Comparison of ENCODE assay signal across 21 cellular contexts in the genomic region with DNA sequence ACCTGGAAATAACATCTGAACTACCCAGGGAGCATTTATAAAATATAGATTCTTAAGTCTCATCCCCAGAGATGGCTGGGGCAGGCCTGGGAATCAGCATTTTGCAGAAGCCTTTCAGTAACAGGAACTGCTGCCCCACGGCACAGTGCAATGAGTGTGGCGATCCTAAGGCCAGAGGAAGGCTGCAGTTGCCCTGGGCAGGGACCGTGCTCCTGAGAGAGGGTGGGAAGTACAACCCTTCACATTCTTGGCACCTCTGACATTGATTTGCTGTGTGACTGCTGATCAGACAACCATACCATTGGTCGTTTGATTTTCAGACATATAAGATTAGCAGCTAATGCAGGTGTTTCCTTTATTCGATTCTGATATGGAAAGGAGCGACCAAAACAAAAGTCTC.
A peak's percentile ranks its signal among the peaks of the same experiment; 100 is the strongest.
DNase-seq lines count a peak whose midpoint lies in the region; ATAC-seq, FAIRE-seq and TF ChIP-seq lines count a peak whose summit lies in the region.
"Had no signal": no experiment of that assay in that cellular context is flagged by ENCODE, and none has a peak within 500 bp of the region (broad histone marks: within the 10 kb centered on the region; RNA-seq: fewer than 3 reads in every experiment).

No MANE protein-coding gene starts in this region.

- H3K36me3 Mint-ChIP-seq in type B pancreatic cell: no peaks in the 10 kb centered on the region
- H3K36me3 Mint-ChIP-seq: CD4-positive, CD25-positive, alpha-beta regulatory T cell; CD8-positive, alpha-beta memory T cell; IgD-negative memory B cell had no signal

- no peak for TF ChIP-seq EP300 in H1 (IDR thresholded peaks at IDR 0.05; ENCODE audit: borderline replicate concordance in 1 of 2, low read depth in 2 of 2, low read length in 2 of 2)

- H3K23me2 ChIP-seq in H1 (ENCODE audit: low read depth, low read length): no peaks in the 10 kb centered on the region

- no peak overlapping the region for H2BK20ac ChIP-seq in H1 (ENCODE audit: low read length)

- H3K79me2 ChIP-seq in Karpas-422 (ENCODE audit: low read length) (no peaks in the 10 kb centered on the region), H1 (ENCODE audit: control insufficient read depth in 1 of 2, insufficient read depth in 2 of 2, low read length in 2 of 2) (no peaks in the 10 kb centered on the region)

- H4K8ac ChIP-seq in H1 (ENCODE audit: extremely low read depth, insufficient read depth, low read length): no peak overlapping the region

- H3K4me2 ChIP-seq in Karpas-422 (ENCODE audit: low read depth, low read length, poor library complexity, severe bottlenecking) (no peak overlapping the region), H1 (ENCODE audit: insufficient read depth in 1 of 2, low read depth in 2 of 2, low read length in 2 of 2) (no peak overlapping the region)

- H3K27ac Mint-ChIP-seq in type B pancreatic cell: no peak overlapping the region
- H3K27ac Mint-ChIP-seq: CD4-positive, CD25-positive, alpha-beta regulatory T cell; CD8-positive, alpha-beta memory T cell; HFFc6; IgD-negative memory B cell had no signal

- no peak overlapping the region for H2BK15ac ChIP-seq in H1 (ENCODE audit: low read length)

- WGBS in H1 (ENCODE audit: extremely low coverage in 1 of 2, insufficient coverage in 1 of 2, insufficient read length in 1 of 2, insufficient replicate concordance in 2 of 2, low coverage in 1 of 2, low lambda C conversion rate in 2 of 2, missing lambda C conversion rate in 1 of 2), 2 experiments: 92% methylated on average over 6 of the region's 6 CpGs; no CpG with 5 or more reads in 1 of the 2 experiments

- no peaks in the 10 kb centered on the region for H3K36me3 ChIP-seq in Karpas-422 (ENCODE audit: insufficient read depth, low read length)
- H3K36me3 ChIP-seq in H1 (ENCODE audit: control insufficient read depth in 2 of 4, insufficient read depth in 4 of 4, low read length in 3 of 4): no peaks in the 10 kb centered on the region
- H3K36me3 ChIP-seq in uterus: no peaks in the 10 kb centered on the region
- H3K36me3 ChIP-seq: BLaER1 treated with 17β-estradiol and CSF1 and Interleukin-3, amounts not matched to agents 10 nM and 100 nM had no signal

- POLR2A ChIA-PET in H1 (lab: Charles Lee; ENCODE audit: partially characterized antibody): no interaction called here

- H3K9me3 ChIP-seq in Karpas-422 (ENCODE audit: low read length) (no peaks in the 10 kb centered on the region), H1 (ENCODE audit: insufficient read depth in 2 of 2, low read depth in 1 of 2, low read length in 1 of 2) (no peaks in the 10 kb centered on the region), uterus (no peaks in the 10 kb centered on the region)
- H3K9me3 ChIP-seq: BLaER1 treated with 17β-estradiol and CSF1 and Interleukin-3, amounts not matched to agents 10 nM and 100 nM had no signal

- no peak overlapping the region for H3K56ac ChIP-seq in H1 (replicated peaks; ENCODE audit: insufficient read length, low read depth, low read length)

- H2AFZ ChIP-seq in Karpas-422 (ENCODE audit: low read length) (no peak overlapping the region), H1 (ENCODE audit: low read length) (no peak overlapping the region)
- H2AFZ ChIP-seq: GM23248 had no signal

- no peak for FAIRE-seq in H1 (lab: Jason Lieb, UNC)
- FAIRE-seq in H54 (lab: Jason Lieb, UNC): no peak
- FAIRE-seq: GM12891, GM18507, HepG2 had no signal

- peak overlapping the region; percentile 63 for H3K27ac ChIP-seq in 22Rv1
- no peak overlapping the region for H3K27ac ChIP-seq in Karpas-422 (ENCODE audit: low read length)
- H3K27ac ChIP-seq in H1 (ENCODE audit: low read depth, low read length): no peak overlapping the region
- H3K27ac ChIP-seq in uterus: no peak overlapping the region
- H3K27ac ChIP-seq: BLaER1 treated with 17β-estradiol and CSF1 and Interleukin-3, amounts not matched to agents 10 nM and 100 nM; GM23248 had no signal

- no peak overlapping the region for H3K4ac ChIP-seq in H1 (replicated peaks; ENCODE audit: insufficient read length, low read depth, low read length)

- intact Hi-C loops in uterus (cut with DNase I; ENCODE audit: low total_unique reads): no loop called here

- peak overlapping the region; percentile 68; the same call in 1 of the 2 replicates for H2BK12ac ChIP-seq in H1 (ENCODE audit: low read depth, low read length)

- no peak overlapping the region for H4K5ac ChIP-seq in H1 (ENCODE audit: insufficient read length, low read depth, low read length)

- peak overlapping the region; percentile 82; the same call in 1 of the 2 replicates for H2AK5ac ChIP-seq in H1 (ENCODE audit: low read depth, low read length)

- DNase-seq in Karpas-422 (peak; percentile 28), H1 (ENCODE audit: low read depth in 1 of 2, low spot score in 2 of 2) (no peak), type B pancreatic cell (ENCODE audit: extremely low spot score, unreplicated experiment) (peak; percentile 39), uterus (no peak), H54 (ENCODE audit: insufficient read length, low spot score) (no peak)
- DNase-seq: 8988T; CD4-positive, CD25-positive, alpha-beta regulatory T cell; CD8-positive, alpha-beta memory T cell; DMS 273 treated with DMSO at 0.1 percent for 48 hours; DND-41; GM23248; H7; HFFc6 had no signal

- no peak overlapping the region for H2BK5ac ChIP-seq in H1 (ENCODE audit: low read depth, low read length)

- H3K4me3 ChIP-seq in Karpas-422 (ENCODE audit: low read length): no peak overlapping the region
- H3K4me3 ChIP-seq in H1 (ENCODE audit: extremely low read depth in 1 of 4, insufficient read depth in 2 of 4, low read depth in 3 of 4, low read length in 4 of 4): no peak overlapping the region
- H3K4me3 ChIP-seq in uterus: no peak overlapping the region
- H3K4me3 ChIP-seq: BLaER1 treated with 17β-estradiol and CSF1 and Interleukin-3, amounts not matched to agents 10 nM and 100 nM; GM23248 had no signal

- no peaks in the 10 kb centered on the region for H3K79me1 ChIP-seq in H1 (ENCODE audit: low read depth, low read length)

- ATAC-seq in HG03280 (IDR thresholded peaks at IDR 0.05; ENCODE audit: unreplicated experiment): no peak
- ATAC-seq: HCT116, HepG2 had no signal

- no peaks in the 10 kb centered on the region for H4K20me1 ChIP-seq in Karpas-422 (ENCODE audit: insufficient read depth, low read depth, low read length)
- H4K20me1 ChIP-seq in H1 (replicated peaks in 1 of 2; ENCODE audit: control insufficient read depth in 1 of 2, insufficient read depth in 2 of 2, low read length in 2 of 2): no peaks in the 10 kb centered on the region

- no peaks in the 10 kb centered on the region for H3K27me3 ChIP-seq in Karpas-422 (ENCODE audit: low read length)
- H3K27me3 ChIP-seq in H1 (replicated peaks in 1 of 4; ENCODE audit: control insufficient read depth in 3 of 4, extremely low read depth in 1 of 4, insufficient read depth in 3 of 4, low read length in 3 of 4): peaks cover 0 to 8% (median 4%) of the 10 kb centered on the region in 4 experiments; a peak in 6 of 7 replicates
- H3K27me3 ChIP-seq in uterus: no peaks in the 10 kb centered on the region
- H3K27me3 ChIP-seq: BLaER1 treated with 17β-estradiol and CSF1 and Interleukin-3, amounts not matched to agents 10 nM and 100 nM had no signal

- no peak overlapping the region for H3K18ac ChIP-seq in H1 (ENCODE audit: extremely low read depth, low read length)

- H3K14ac ChIP-seq in H1 (ENCODE audit: insufficient read length): no peak overlapping the region

- TF ChIP-seq RAD21 in H1 (IDR thresholded peaks at IDR 0.05 in 1 of 2, conservative IDR thresholded peaks at IDR 0.05 in 1 of 2; ENCODE audit: low read depth in 2 of 2, low read length in 2 of 2): no peak

- no peak overlapping the region for H2BK120ac ChIP-seq in H1 (replicated peaks; ENCODE audit: low read depth, low read length)

- peaks cover 18% of the 10 kb centered on the region for H3K27me3 Mint-ChIP-seq in type B pancreatic cell

- H3K9ac ChIP-seq in Karpas-422 (ENCODE audit: low read length) (no peak overlapping the region), H1 (replicated peaks in 1 of 4; ENCODE audit: extremely low read depth in 1 of 4, low read depth in 3 of 4, low read length in 3 of 4) (no peak overlapping the region)
- H3K9ac ChIP-seq: BLaER1 treated with 17β-estradiol and CSF1 and Interleukin-3, amounts not matched to agents 10 nM and 100 nM; GM23248 had no signal

- H3K4me1 Mint-ChIP-seq in type B pancreatic cell (ENCODE audit: unreplicated experiment): peaks cover 23% of the 10 kb centered on the region
- H3K4me1 Mint-ChIP-seq: CD4-positive, CD25-positive, alpha-beta regulatory T cell; CD8-positive, alpha-beta memory T cell; IgD-negative memory B cell had no signal

- H3K4me1 ChIP-seq in Karpas-422 (ENCODE audit: low read length): no peaks in the 10 kb centered on the region
- H3K4me1 ChIP-seq in H1 (replicated peaks in 1 of 4; ENCODE audit: control insufficient read depth in 3 of 4, insufficient read depth in 4 of 4, low read length in 3 of 4): peaks cover 11 to 29% (median 24%) of the 10 kb centered on the region in 4 experiments
- H3K4me1 ChIP-seq in uterus: no peaks in the 10 kb centered on the region

- no peak overlapping the region for H3K4me3 Mint-ChIP-seq in type B pancreatic cell
- H3K4me3 Mint-ChIP-seq: CD4-positive, CD25-positive, alpha-beta regulatory T cell; CD8-positive, alpha-beta memory T cell; HFFc6; IgD-negative memory B cell had no signal

- no peak for TF ChIP-seq POLR2A in H1 (IDR thresholded peaks at IDR 0.05; ENCODE audit: control extremely low read depth in 1 of 2, low read depth in 2 of 2, low read length in 2 of 2)
- no peak for TF ChIP-seq POLR2A in uterus (IDR thresholded peaks at IDR 0.05)
- TF ChIP-seq POLR2A in H54 (IDR thresholded peaks at IDR 0.05; ENCODE audit: low read depth, low read length): no peak

- H3K9me2 ChIP-seq in Karpas-422 (replicated peaks; ENCODE audit: insufficient read depth, low read length): no peaks in the 10 kb centered on the region

- TF ChIP-seq CTCF in 22Rv1 (IDR thresholded peaks at IDR 0.05) (no peak), H1 (IDR thresholded peaks at IDR 0.05; ENCODE audit: control extremely low read depth in 1 of 3, insufficient read depth in 1 of 3, low read depth in 1 of 3, low read length in 3 of 3) (no peak), type B pancreatic cell (conservative IDR thresholded peaks at IDR 0.05) (no peak), uterus (IDR thresholded peaks at IDR 0.05) (no peak)

- no peaks in the 10 kb centered on the region for H3K9me3 Mint-ChIP-seq in type B pancreatic cell
- H3K9me3 Mint-ChIP-seq: CD8-positive, alpha-beta memory T cell; HFFc6; IgD-negative memory B cell had no signal

- no peak overlapping the region for H3K23ac ChIP-seq in H1 (ENCODE audit: insufficient read length)

- H4K91ac ChIP-seq in H1 (replicated peaks; ENCODE audit: insufficient read length, low read length): no peak overlapping the region

- CTCF ChIA-PET in H1 (lab: Charles Lee; ENCODE audit: partially characterized antibody): interaction anchor here (1.2 to 9.3 kb wide), 6 partner anchors 8 to 224 kb away, joined by 4 to 60 read pairs (median 16); no protein-coding TSS in a partner anchor

TF ChIP-seq in H1, 55 proteins besides CTCF, POLR2A, EP300 and RAD21:
- no peak for TF ChIP-seq NANOG (IDR thresholded peaks at IDR 0.05; ENCODE audit: insufficient read depth, low read depth, low read length, poor library complexity, severe bottlenecking)
- no peak for TF ChIP-seq CHD2 (IDR thresholded peaks at IDR 0.05; ENCODE audit: low read length)
- no peak for TF ChIP-seq MAFK (IDR thresholded peaks at IDR 0.05; ENCODE audit: low read depth, low read length)
- TF ChIP-seq TAF1 (IDR thresholded peaks at IDR 0.05; ENCODE audit: low read depth, low read length): no peak

Comparison
In these comparisons a context has a peak if more than half of its experiments do, and no peak if none do; other contexts are left out.
1. DNase-seq: peak in Karpas-422 (single experiment) and type B pancreatic cell (single experiment); none in H1 (0 of 2), uterus (0 of 2) and H54 (single experiment).